Comparison of ENCODE assay signal across 1 cellular context in the genomic region with DNA sequence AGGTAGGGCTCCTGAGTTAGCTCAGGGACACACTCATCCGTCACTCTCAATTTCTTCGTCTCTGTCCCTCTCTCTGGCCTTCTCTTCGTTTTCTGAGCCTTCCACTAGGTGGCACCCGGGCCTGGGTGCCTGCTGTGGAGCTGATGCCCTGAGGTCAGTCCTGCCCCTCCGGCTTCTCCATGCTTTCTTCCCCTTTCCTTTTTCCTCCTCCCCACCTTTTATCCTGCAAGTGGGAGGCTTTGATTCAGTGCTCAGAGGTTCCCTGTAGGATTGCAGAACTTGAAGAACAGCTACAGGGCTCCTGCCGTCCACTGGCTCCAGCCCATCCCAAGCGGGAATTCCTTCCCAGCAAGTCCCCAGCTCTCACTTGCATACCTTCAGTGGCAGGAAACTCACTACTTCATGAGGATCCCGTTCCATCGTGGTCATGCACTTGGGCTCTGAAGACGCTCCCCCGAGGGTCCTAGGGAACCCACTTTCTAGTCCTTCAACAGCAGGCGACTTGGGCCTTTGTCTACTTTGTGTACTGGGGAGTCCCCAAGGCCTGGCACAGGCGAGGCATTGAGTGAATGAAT.
TF ChIP-seq lines count a peak whose summit lies in the region.

No MANE protein-coding gene starts in this region.

TF ChIP-seq in HCT116, 20 proteins besides CTCF, POLR2A, EP300 and RAD21 (continued from another document):
- TF ChIP-seq, protein P1, sequence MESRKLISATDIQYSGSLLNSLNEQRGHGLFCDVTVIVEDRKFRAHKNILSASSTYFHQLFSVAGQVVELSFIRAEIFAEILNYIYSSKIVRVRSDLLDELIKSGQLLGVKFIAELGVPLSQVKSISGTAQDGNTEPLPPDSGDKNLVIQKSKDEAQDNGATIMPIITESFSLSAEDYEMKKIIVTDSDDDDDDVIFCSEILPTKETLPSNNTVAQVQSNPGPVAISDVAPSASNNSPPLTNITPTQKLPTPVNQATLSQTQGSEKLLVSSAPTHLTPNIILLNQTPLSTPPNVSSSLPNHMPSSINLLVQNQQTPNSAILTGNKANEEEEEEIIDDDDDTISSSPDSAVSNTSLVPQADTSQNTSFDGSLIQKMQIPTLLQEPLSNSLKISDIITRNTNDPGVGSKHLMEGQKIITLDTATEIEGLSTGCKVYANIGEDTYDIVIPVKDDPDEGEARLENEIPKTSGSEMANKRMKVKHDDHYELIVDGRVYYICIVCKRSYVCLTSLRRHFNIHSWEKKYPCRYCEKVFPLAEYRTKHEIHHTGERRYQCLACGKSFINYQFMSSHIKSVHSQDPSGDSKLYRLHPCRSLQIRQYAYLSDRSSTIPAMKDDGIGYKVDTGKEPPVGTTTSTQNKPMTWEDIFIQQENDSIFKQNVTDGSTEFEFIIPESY (IDR thresholded peaks at IDR 0.05; ENCODE audit: extremely low read depth, insufficient replicate concordance, low read length) = no peak
